ENCODE assay signal across 9 cellular contexts in genomic region chr19:5625641-5626040, GRCh38. TPM values are rescaled to one million over a fixed set of nuclear protein-coding genes. Genes with fewer than 3 reads are reported as not detected.
DNase-seq lines count a peak whose midpoint lies in the region; ATAC-seq and TF ChIP-seq lines count a peak whose summit lies in the region.
"Had no signal": no experiment of that assay in that cellular context is flagged by ENCODE, and none has a peak within 500 bp of the region (broad histone marks: within the 10 kb centered on the region; RNA-seq: fewer than 3 reads in every experiment).

No MANE protein-coding gene starts in this region.

- peaks cover 72% of the 10 kb centered on the region for H3K4me1 ChIP-seq in psoas muscle

- H3K27me3 ChIP-seq in psoas muscle (ENCODE audit: insufficient read depth in 3 of 3, low read length in 2 of 3) (no peaks in the 10 kb centered on the region), WERI-Rb-1 (ENCODE audit: insufficient read depth, low read depth, severe bottlenecking) (no peaks in the 10 kb centered on the region)

- no peak for ATAC-seq in psoas muscle
- ATAC-seq in GM18868 (IDR thresholded peaks at IDR 0.05; ENCODE audit: unreplicated experiment) = no peak
- no peak for ATAC-seq in GM21786 (IDR thresholded peaks at IDR 0.05; ENCODE audit: unreplicated experiment)

- no peak for TF ChIP-seq CTCF in GM12865 (IDR thresholded peaks at IDR 0.05; ENCODE audit: insufficient read depth, low read depth, low read length, missing control alignments)
- TF ChIP-seq CTCF in RWPE1 (conservative IDR thresholded peaks at IDR 0.05; ENCODE audit: low read depth) = no peak
- TF ChIP-seq CTCF in epithelial cell of esophagus (IDR thresholded peaks at IDR 0.05; ENCODE audit: insufficient read depth, low read depth, low read length, missing control alignments) = no peak
- TF ChIP-seq CTCF in psoas muscle (IDR thresholded peaks at IDR 0.05) = no peak
- no peak for TF ChIP-seq CTCF in WERI-Rb-1 (IDR thresholded peaks at IDR 0.05; ENCODE audit: low read depth, low read length)

- DNase-seq in GM12865 (ENCODE audit: low read depth) (no peak), RWPE1 (ENCODE audit: low spot score) (no peak), epithelial cell of esophagus (ENCODE audit: low read depth) (peak; percentile 26), psoas muscle (no peak), WERI-Rb-1 (no peak), NCI-H510A treated with DMSO at 0.1 percent for 48 hours (lab: John Stamatoyannopoulos, UW) (no peak)
- DNase-seq: NCI-H1930 had no signal

- no peaks in the 10 kb centered on the region for H3K9me3 ChIP-seq in psoas muscle
- H3K9me3 ChIP-seq in WERI-Rb-1 (ENCODE audit: severe bottlenecking) = no peaks in the 10 kb centered on the region

- peak overlapping the region; percentile 24; the same call in 1 of the 2 replicates for H3K27ac ChIP-seq in RWPE1
- H3K27ac ChIP-seq in psoas muscle = peak overlapping the region; percentile 89
- no peak overlapping the region; the same call in 1 of the 2 replicates for H3K27ac ChIP-seq in WERI-Rb-1

- POLR2A ChIA-PET in RWPE1 (lab: Yijun Ruan, JAX; ENCODE audit: low non-redundant PET) = no interaction called here

- intact Hi-C loops in psoas muscle (cut with DNase I) = loop anchor here in 1 of 2 donors (5.0 to 10.0 kb wide), 2 partner anchors 37 to 59 kb away; partner anchors contain the start of genes HSD11B1L and MICOS13

- H3K4me3 ChIP-seq in GM12865 (ENCODE audit: low read depth, low read length) (peak overlapping the region; percentile 93; the same call in 1 of the 2 replicates), epithelial cell of esophagus (ENCODE audit: low read length) (peak overlapping the region; percentile 10), psoas muscle (peak overlapping the region; percentile 98), WERI-Rb-1 (ENCODE audit: low read depth, low read length) (no peak overlapping the region)

- H3K36me3 ChIP-seq in psoas muscle (ENCODE audit: insufficient read depth in 1 of 2, low read depth in 1 of 2) = peaks cover 3 to 58% of the 10 kb centered on the region in 2 donors
- peaks cover 80% of the 10 kb centered on the region for H3K36me3 ChIP-seq in WERI-Rb-1

- 64 to 76% (median 66%) methylated on average over 12 of the region's 12 CpGs for WGBS in psoas muscle, 3 donors

- CTCF ChIA-PET in RWPE1 (lab: Yijun Ruan, JAX) = no interaction called here

RNA-seq across cellular contexts. Expression of gene SAFB, which starts 2.8 kb away (rescaled TPM):
- 10 to 100 TPM; 51.3 to 88.9 (median 65.1) TPM for total RNA-seq in psoas muscle
- 10 to 100 TPM; 53.7 to 83.1 (median 61.0) TPM for polyA plus RNA-seq in psoas muscle

RNA-seq across cellular contexts. Expression of gene SAFB2, which starts 3.1 kb away (rescaled TPM):
- 10 to 100 TPM; 30.4 to 52.9 (median 45.6) TPM for total RNA-seq in psoas muscle
- 10 to 100 TPM; 31.0 to 45.2 (median 31.3) TPM for polyA plus RNA-seq in psoas muscle

RNA-seq across cellular contexts. Expression of gene MICOS13, which starts 54.7 kb away (rescaled TPM):
- 100 to 1,000 TPM; 103 to 133 (median 119) TPM for total RNA-seq in psoas muscle
- 100 to 1,000 TPM; 138 to 245 (median 234) TPM for polyA plus RNA-seq in psoas muscle

RNA-seq across cellular contexts. Expression of gene HSD11B1L, which starts 55.2 kb away (rescaled TPM):
- 1 to 10 TPM; 4.5 to 6.2 (median 4.6) TPM for total RNA-seq in psoas muscle
- polyA plus RNA-seq in psoas muscle = 10 to 100 TPM in 2 of 3 donors, 1 to 10 TPM in 1; 4.7 to 15.6 (median 11.7) TPM

RNA-seq across cellular contexts. Expression of gene TINCR, which starts 57.9 kb away (rescaled TPM):
- total RNA-seq in psoas muscle = under 1 TPM in 3 of 4 donors, not detected in 1; 0.09 to 0.38 (median 0.27) TPM
- polyA plus RNA-seq in psoas muscle = under 1 TPM in 2 of 3 donors, not detected in 1; 0.06 to 0.18 TPM
